ENCODE assay signal across 29 cellular contexts in the genomic region with DNA sequence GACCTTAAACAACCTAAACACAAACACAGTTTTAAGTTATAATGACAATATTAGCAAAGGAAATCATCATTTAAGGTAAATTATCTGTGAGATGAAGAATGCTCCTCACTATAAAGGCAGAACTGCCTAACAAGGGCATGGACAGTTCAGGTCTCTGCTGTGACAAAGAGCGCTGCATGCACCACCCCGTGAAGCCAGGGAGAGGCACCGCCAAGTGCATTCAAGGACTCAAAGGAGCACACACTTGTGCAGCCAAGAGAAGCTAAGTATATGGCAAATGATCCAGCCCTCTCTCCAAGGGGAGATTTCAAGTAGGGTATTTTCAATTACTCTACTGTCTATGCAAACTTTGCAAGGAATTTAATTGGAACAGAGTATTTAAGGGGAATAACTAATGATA.
"Had no signal": no experiment of that assay in that cellular context is flagged by ENCODE, and none has a peak within 500 bp of the region (broad histone marks: within the 10 kb centered on the region; RNA-seq: fewer than 3 reads in every experiment).

No MANE protein-coding gene starts in this region.

- H3K36me3 Mint-ChIP-seq: activated naive CD4-positive, alpha-beta T cell treated with anti-CD3 and anti-CD28 coated beads, Interleukin-2, amount 50 U/mL, for 24 hours; activated naive CD8-positive, alpha-beta T cell treated with anti-CD3 and anti-CD28 coated beads, Interleukin-2, amount 10 ng/mL, durations not matched to agents 7 days and 5 days had no signal

- H3K27me3 ChIP-seq: ascending aorta, cardiac muscle cell, Peyer's patch, SJSA1 had no signal

- H3K4me3 Mint-ChIP-seq: activated CD4-positive, alpha-beta T cell treated with anti-CD3 and anti-CD28 coated beads, Interleukin-2, amount 10 ng/mL, durations not matched to agents 7 days and 5 days; activated CD8-positive, alpha-beta T cell treated with anti-CD3 and anti-CD28 coated beads, Interleukin-2, amount 10 ng/mL, durations not matched to agents 7 days and 5 days; activated naive CD4-positive, alpha-beta T cell treated with anti-CD3 and anti-CD28 coated beads, Interleukin-2, amount 50 U/mL, for 24 hours; activated naive CD8-positive, alpha-beta T cell treated with anti-CD3 and anti-CD28 coated beads, Interleukin-2, amount 10 ng/mL, durations not matched to agents 7 days and 5 days; activated T-cell treated with anti-CD3 and anti-CD28 coated beads, Interleukin-2, amount 50 U/mL, for 24 hours; T-helper 1 cell treated with Interleukin-12 subunit alpha and Interleukin-12 subunit beta and Interleukin-4 antibody, amounts not matched to agents 30 μg/mL and 1 μg/mL, for 36 hours; T-helper 2 cell treated with Interferon-gamma antibody and Interleukin-4, amounts not matched to agents 5 μg/mL and 100 μg/mL, for 36 hours had no signal

- H3K4me1 Mint-ChIP-seq: activated CD4-positive, alpha-beta T cell treated with anti-CD3 and anti-CD28 coated beads, Interleukin-2, amount 10 ng/mL, durations not matched to agents 7 days and 5 days; activated naive CD4-positive, alpha-beta T cell treated with anti-CD3 and anti-CD28 coated beads, Interleukin-2, amount 50 U/mL, for 24 hours; activated naive CD8-positive, alpha-beta T cell treated with anti-CD3 and anti-CD28 coated beads, Interleukin-2, amount 10 ng/mL, durations not matched to agents 7 days and 5 days had no signal

- H3K27ac Mint-ChIP-seq: activated CD4-positive, alpha-beta T cell treated with anti-CD3 and anti-CD28 coated beads, Interleukin-2, amount 10 ng/mL, durations not matched to agents 7 days and 5 days; activated CD8-positive, alpha-beta T cell treated with anti-CD3 and anti-CD28 coated beads, Interleukin-2, amount 10 ng/mL, durations not matched to agents 7 days and 5 days; activated naive CD4-positive, alpha-beta T cell treated with anti-CD3 and anti-CD28 coated beads, Interleukin-2, amount 50 U/mL, for 24 hours; activated naive CD8-positive, alpha-beta T cell treated with anti-CD3 and anti-CD28 coated beads, Interleukin-2, amount 10 ng/mL, durations not matched to agents 7 days and 5 days; activated T-cell treated with anti-CD3 and anti-CD28 coated beads, Interleukin-2, amount 50 U/mL, for 24 hours; activated T-helper 2 cell treated with anti-CD3 and anti-CD28 coated beads, Interferon-gamma antibody, Interleukin-2, Interleukin-4, amounts not matched to agents 10 μg/mL and 5 μg/mL and 100 μg/mL, durations not matched to agents 14 hours and 24 hours and 36 hours; T-helper 1 cell treated with Interleukin-12 subunit alpha and Interleukin-12 subunit beta and Interleukin-4 antibody, amounts not matched to agents 30 μg/mL and 1 μg/mL, for 36 hours; T-helper 2 cell treated with Interferon-gamma antibody and Interleukin-4, amounts not matched to agents 5 μg/mL and 100 μg/mL, for 36 hours had no signal

- DNase-seq: activated CD4-positive, alpha-beta T cell treated with anti-CD3 and anti-CD28 coated beads, Interleukin-2, amount 10 ng/mL, durations not matched to agents 7 days and 5 days; activated CD4-positive, alpha-beta T cell treated with anti-CD3 and anti-CD28 coated beads, Interleukin-2, amount 50 U/mL, for 48 hours; activated CD8-positive, alpha-beta T cell treated with anti-CD3 and anti-CD28 coated beads, Interleukin-2, amount 10 ng/mL, durations not matched to agents 7 days and 5 days; activated gamma-delta T cell; activated naive CD4-positive, alpha-beta T cell treated with Interleukin-2 at 50 U/mL for 16 hours; activated naive CD8-positive, alpha-beta T cell treated with anti-CD3 and anti-CD28 coated beads, Interleukin-2, amount 10 ng/mL, durations not matched to agents 7 days and 5 days; activated T-cell treated with anti-CD3 and anti-CD28 coated beads, Interleukin-2, amount 50 U/mL, for 24 hours; amygdala; MM.1S; NCI-H1105 treated with DMSO at 0.1 percent for 48 hours; NCI-H2029; NCI-H2171 treated with DMSO at 0.1 percent for 48 hours; NCI-H446; NCI-H510A treated with DMSO at 0.1 percent for 48 hours; NCI-H526 treated with DMSO at 0.1 percent for 48 hours; NCI-H774; Peyer's patch; RPMI8226; SHP77 treated with DMSO at 0.1 percent for 48 hours; SK-N-SH had no signal

- H3K9me3 Mint-ChIP-seq: activated CD4-positive, alpha-beta T cell treated with anti-CD3 and anti-CD28 coated beads, Interleukin-2, amount 10 ng/mL, durations not matched to agents 7 days and 5 days; activated naive CD4-positive, alpha-beta T cell treated with anti-CD3 and anti-CD28 coated beads, Interleukin-2, amount 50 U/mL, for 24 hours; activated naive CD8-positive, alpha-beta T cell treated with anti-CD3 and anti-CD28 coated beads, Interleukin-2, amount 10 ng/mL, durations not matched to agents 7 days and 5 days; activated T-cell treated with anti-CD3 and anti-CD28 coated beads, Interleukin-2, amount 50 U/mL, for 24 hours; activated T-helper 2 cell treated with anti-CD3 and anti-CD28 coated beads, Interferon-gamma antibody, Interleukin-2, Interleukin-4, amounts not matched to agents 10 μg/mL and 5 μg/mL and 100 μg/mL, durations not matched to agents 14 hours and 24 hours and 36 hours; T-helper 1 cell treated with Interleukin-12 subunit alpha and Interleukin-12 subunit beta and Interleukin-4 antibody, amounts not matched to agents 30 μg/mL and 1 μg/mL, for 36 hours; T-helper 2 cell treated with Interferon-gamma antibody and Interleukin-4, amounts not matched to agents 5 μg/mL and 100 μg/mL, for 36 hours had no signal

- H3K9me3 ChIP-seq: ascending aorta, Peyer's patch, SJSA1, SK-N-SH had no signal

- H3K27ac ChIP-seq: ascending aorta, cardiac muscle cell, coronary artery, KMS-11, Peyer's patch, SJSA1 had no signal

- ATAC-seq: activated CD8-positive, alpha-beta T cell treated with anti-CD3 and anti-CD28 coated beads, Interleukin-2, amount 10 ng/mL, durations not matched to agents 7 days and 5 days had no signal
